Comparison of ENCODE assay signal across 8 cellular contexts in the genomic region with DNA sequence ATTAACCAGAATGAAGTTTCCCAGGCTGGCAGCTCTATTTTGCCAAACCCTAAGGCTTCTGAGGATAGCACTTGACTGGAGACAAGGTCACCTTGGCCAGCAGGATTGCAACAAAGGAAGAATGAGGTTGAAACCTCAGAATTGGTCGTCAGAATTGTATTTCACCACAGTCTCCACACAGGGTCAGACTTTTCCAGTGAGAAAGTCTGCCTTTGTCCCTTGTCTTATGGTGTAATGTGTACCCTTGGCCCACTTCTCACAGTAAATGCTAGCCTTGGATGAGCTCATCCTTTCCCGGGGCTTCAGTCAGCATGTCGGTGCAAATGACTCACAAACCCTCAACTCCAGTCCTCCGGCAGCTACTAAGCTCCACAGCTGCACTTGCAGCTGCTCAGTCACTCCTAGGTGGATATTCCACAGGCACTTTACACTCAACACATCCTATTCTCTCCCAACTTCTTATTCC. TPM values are rescaled to one million over a fixed set of nuclear protein-coding genes. Genes with fewer than 3 reads are reported as not detected.
DNase-seq lines count a peak whose midpoint lies in the region; ATAC-seq and TF ChIP-seq lines count a peak whose summit lies in the region.

No MANE protein-coding gene starts in this region.

- POLR2A ChIA-PET in naive thymus-derived CD4-positive, alpha-beta T cell (lab: Charles Lee): interaction anchor here (1.0 kb wide), 1 partner anchor 11 kb away, joined by 5 read pairs; no protein-coding TSS in a partner anchor

- intact Hi-C loops in heart left ventricle (cut with DNase I): loop anchor here in 5 of 10 donors (5.0 to 10.0 kb wide), 8 partner anchors 280 to 602 kb away; partner anchors contain the start of gene LEKR1 (in 1 of the 5)
- intact Hi-C loops in naive thymus-derived CD4-positive, alpha-beta T cell (cut with micrococcal nuclease): no loop called here

- H3K36me3 Mint-ChIP-seq in activated naive CD8-positive, alpha-beta T cell: peaks cover 10% of the 10 kb centered on the region
- H3K36me3 Mint-ChIP-seq in naive thymus-derived CD4-positive, alpha-beta T cell: peaks cover 7 to 45% (median 11%) of the 10 kb centered on the region in 5 donors

- H3K4me1 ChIP-seq in heart left ventricle: peaks cover 0 to 31% (median 15%) of the 10 kb centered on the region in 12 donors
- no peaks in the 10 kb centered on the region for H3K4me1 ChIP-seq in naive thymus-derived CD4-positive, alpha-beta T cell (ENCODE audit: control insufficient read depth in 2 of 2, insufficient read depth in 2 of 2, low read length in 2 of 2)

- H3K9me3 ChIP-seq in heart left ventricle: no peaks in the 10 kb centered on the region
- H3K9me3 ChIP-seq in naive thymus-derived CD4-positive, alpha-beta T cell (ENCODE audit: control insufficient read depth in 2 of 3, low read length in 3 of 3): no peaks in the 10 kb centered on the region

- H3K9me3 Mint-ChIP-seq in activated naive CD8-positive, alpha-beta T cell (ENCODE audit: low read depth): no peaks in the 10 kb centered on the region
- H3K9me3 Mint-ChIP-seq in naive thymus-derived CD4-positive, alpha-beta T cell: no peaks in the 10 kb centered on the region

- 18 to 22% (median 20%) methylated on average over 4 of the region's 4 CpGs for WGBS in heart left ventricle, 4 donors

- CTCF ChIA-PET in naive thymus-derived CD4-positive, alpha-beta T cell (lab: Charles Lee): interaction anchor here (1.6 kb wide), 1 partner anchor 16 kb away, joined by 3 read pairs; no protein-coding TSS in a partner anchor

- ATAC-seq in heart left ventricle (peak; percentile 81 to 96 (median 94)), GM18502 (IDR thresholded peaks at IDR 0.05; ENCODE audit: poor library complexity, unreplicated experiment) (no peak), HG02970 (IDR thresholded peaks at IDR 0.05; ENCODE audit: low FRiP score, unreplicated experiment) (no peak)
- no peak for ATAC-seq in naive thymus-derived CD4-positive, alpha-beta T cell

- DNase-seq in DMS53 treated with DMSO at 0.1 percent for 48 hours (lab: John Stamatoyannopoulos, UW; ENCODE audit: unreplicated experiment) (peak; percentile 83), Kasumi-1 (lab: John Stamatoyannopoulos, UW) (peak; percentile 51 to 67), heart left ventricle (peak in 4 of 5 donors; percentile 58 to 89 (median 74)), renal cortical epithelial cell (ENCODE audit: low read depth) (peak; percentile 100)
- no peak for DNase-seq in naive thymus-derived CD4-positive, alpha-beta T cell

- peaks cover 5% of the 10 kb centered on the region for H3K4me1 Mint-ChIP-seq in activated naive CD8-positive, alpha-beta T cell (ENCODE audit: low read depth)
- H3K4me1 Mint-ChIP-seq in naive thymus-derived CD4-positive, alpha-beta T cell: peaks cover 0 to 15% (median 0%) of the 10 kb centered on the region in 7 donors

- no peak for TF ChIP-seq POLR2A in heart left ventricle (IDR thresholded peaks at IDR 0.05)

- peaks cover 0 to 45% (median 25%) of the 10 kb centered on the region in 9 donors for H3K36me3 ChIP-seq in heart left ventricle
- H3K36me3 ChIP-seq in naive thymus-derived CD4-positive, alpha-beta T cell (ENCODE audit: control insufficient read depth in 2 of 3, insufficient read depth in 3 of 3, low read length in 3 of 3): peaks cover 0 to 11% (median 8%) of the 10 kb centered on the region in 3 experiments

- H3K27ac ChIP-seq in heart left ventricle: peak overlapping the region; percentile 16 to 84 (median 68)
- no peak overlapping the region for H3K27ac ChIP-seq in naive thymus-derived CD4-positive, alpha-beta T cell (ENCODE audit: low read depth, low read length)

- no peak overlapping the region for H3K4me3 ChIP-seq in heart left ventricle
- H3K4me3 ChIP-seq in naive thymus-derived CD4-positive, alpha-beta T cell (ENCODE audit: low read length): no peak overlapping the region

- H3K27me3 ChIP-seq in heart left ventricle: no peaks in the 10 kb centered on the region
- no peaks in the 10 kb centered on the region for H3K27me3 ChIP-seq in naive thymus-derived CD4-positive, alpha-beta T cell (ENCODE audit: control insufficient read depth in 2 of 2, insufficient read depth in 2 of 2, low read length in 2 of 2)

- peak overlapping the region; percentile 5 for H3K27ac Mint-ChIP-seq in activated naive CD8-positive, alpha-beta T cell
- no peak overlapping the region for H3K27ac Mint-ChIP-seq in naive thymus-derived CD4-positive, alpha-beta T cell

- no peaks in the 10 kb centered on the region for H3K27me3 Mint-ChIP-seq in activated naive CD8-positive, alpha-beta T cell
- H3K27me3 Mint-ChIP-seq in naive thymus-derived CD4-positive, alpha-beta T cell: peaks cover 0 to under 1% (median 0%) of the 10 kb centered on the region in 5 donors

- peak in 7 of 12 donors; percentile 12 to 46 (median 37) for TF ChIP-seq CTCF in heart left ventricle (IDR thresholded peaks at IDR 0.05)

- H3K4me3 Mint-ChIP-seq in activated naive CD8-positive, alpha-beta T cell: no peak overlapping the region
- no peak overlapping the region for H3K4me3 Mint-ChIP-seq in naive thymus-derived CD4-positive, alpha-beta T cell

RNA-seq across cellular contexts. Expression of gene SSR3, which starts 19.7 kb away (rescaled TPM):
- total RNA-seq in heart left ventricle (100 to 1,000 TPM; 171 to 456 (median 197) TPM), renal cortical epithelial cell (347 and 520 TPM in 2 replicates)
- 100 to 1,000 TPM; 112 to 900 TPM for polyA plus RNA-seq in heart left ventricle
- total RNA-seq in naive thymus-derived CD4-positive, alpha-beta T cell: 100 to 1,000 TPM in 1 of 5 experiments, 10 to 100 TPM in 4; 56.0 to 158 (median 76.2) TPM
- 100 to 1,000 TPM in 1 of 2 donors, 10 to 100 TPM in 1; 85.2 to 100 TPM for polyA plus RNA-seq in naive thymus-derived CD4-positive, alpha-beta T cell

Comparison
In these comparisons a context has a peak if more than half of its experiments do, and no peak if none do; other contexts are left out.
1. DNase-seq: peak in DMS53 treated with DMSO at 0.1 percent for 48 hours (single experiment), Kasumi-1 (2 of 2), heart left ventricle (4 of 5) and renal cortical epithelial cell (single experiment); none in naive thymus-derived CD4-positive, alpha-beta T cell (0 of 9).
2. ATAC-seq: peak in heart left ventricle (4 of 4); none in naive thymus-derived CD4-positive, alpha-beta T cell (single experiment), GM18502 (single experiment) and HG02970 (single experiment).